Comparison of ENCODE assay signal across 8 cellular contexts in the genomic region with DNA sequence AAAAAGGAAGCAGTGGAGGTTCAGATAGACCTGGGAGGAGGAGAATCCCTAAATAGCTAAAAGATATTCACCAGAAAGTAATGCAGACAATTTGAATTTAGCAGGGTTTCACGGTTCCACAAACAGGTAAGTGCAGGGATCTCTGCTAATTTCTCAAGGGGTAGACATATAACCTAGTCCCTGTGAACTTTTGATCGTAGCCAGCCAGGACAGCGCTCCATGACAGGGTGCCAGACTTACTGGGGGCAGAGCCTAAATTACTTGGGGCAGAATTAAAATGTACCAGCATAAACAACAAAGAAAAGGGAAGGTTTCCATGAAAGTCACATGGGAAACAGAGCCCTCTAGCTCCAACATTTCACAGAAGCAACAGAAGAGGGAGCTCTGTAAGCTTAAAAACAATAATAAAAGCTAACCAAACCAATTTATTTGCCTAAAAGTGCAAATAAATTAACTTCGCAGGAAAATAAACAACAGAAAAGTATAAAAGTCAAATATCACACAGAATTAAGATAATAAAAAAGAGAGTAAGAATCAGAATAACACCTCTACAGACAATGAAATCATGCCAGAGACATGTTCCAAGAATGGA.
A peak's percentile ranks its signal among the peaks of the same experiment; 100 is the strongest.
DNase-seq lines count a peak whose midpoint lies in the region; ATAC-seq and TF ChIP-seq lines count a peak whose summit lies in the region.

No MANE protein-coding gene starts in this region.

- H3K36me3 Mint-ChIP-seq in nephron progenitor cell (ENCODE audit: low read depth) = no peaks in the 10 kb centered on the region
- no peaks in the 10 kb centered on the region for H3K36me3 Mint-ChIP-seq in activated naive CD4-positive, alpha-beta T cell treated with anti-CD3 and anti-CD28 coated beads, Interleukin-2, amount 10 ng/mL, durations not matched to agents 7 days and 5 days
- H3K36me3 Mint-ChIP-seq in activated CD8-positive, alpha-beta memory T cell treated with anti-CD3 and anti-CD28 coated beads, Interleukin-2, amount 10 ng/mL, durations not matched to agents 7 days and 5 days = no peaks in the 10 kb centered on the region

- peak; percentile 51 for DNase-seq in EH (ENCODE audit: low read depth)
- no peak for DNase-seq in LNCaP clone FGC (ENCODE audit: low read depth)
- peak; percentile 77 for DNase-seq in choroid plexus epithelial cell (ENCODE audit: low read depth)
- no peak for DNase-seq in nephron progenitor cell
- no peak for DNase-seq in activated naive CD4-positive, alpha-beta T cell treated with anti-CD3 and anti-CD28 coated beads, Interleukin-2, amount 10 ng/mL, durations not matched to agents 7 days and 5 days
- DNase-seq in NCI-H187 treated with DMSO at 0.1 percent for 48 hours (lab: John Stamatoyannopoulos, UW) = no peak
- DNase-seq in activated CD8-positive, alpha-beta memory T cell treated with anti-CD3 and anti-CD28 coated beads, Interleukin-2, amount 10 ng/mL, durations not matched to agents 7 days and 5 days = no peak

- ATAC-seq in activated CD8-positive, alpha-beta memory T cell treated with anti-CD3 and anti-CD28 coated beads, Interleukin-2, amount 10 ng/mL, durations not matched to agents 7 days and 5 days = no peak
- ATAC-seq in HG02884 (IDR thresholded peaks at IDR 0.05; ENCODE audit: unreplicated experiment) = no peak

- H3K27ac Mint-ChIP-seq in nephron progenitor cell = no peak overlapping the region
- no peak overlapping the region for H3K27ac Mint-ChIP-seq in activated naive CD4-positive, alpha-beta T cell treated with anti-CD3 and anti-CD28 coated beads, Interleukin-2, amount 10 ng/mL, durations not matched to agents 7 days and 5 days
- H3K27ac Mint-ChIP-seq in activated CD8-positive, alpha-beta memory T cell treated with anti-CD3 and anti-CD28 coated beads, Interleukin-2, amount 10 ng/mL, durations not matched to agents 7 days and 5 days = no peak overlapping the region

- H3K9me3 Mint-ChIP-seq in nephron progenitor cell = peaks cover 8% of the 10 kb centered on the region
- no peaks in the 10 kb centered on the region for H3K9me3 Mint-ChIP-seq in activated naive CD4-positive, alpha-beta T cell treated with anti-CD3 and anti-CD28 coated beads, Interleukin-2, amount 10 ng/mL, durations not matched to agents 7 days and 5 days
- H3K9me3 Mint-ChIP-seq in activated CD8-positive, alpha-beta memory T cell treated with anti-CD3 and anti-CD28 coated beads, Interleukin-2, amount 10 ng/mL, durations not matched to agents 7 days and 5 days (ENCODE audit: low read depth) = no peaks in the 10 kb centered on the region

- H3K4me1 Mint-ChIP-seq in nephron progenitor cell = no peaks in the 10 kb centered on the region
- H3K4me1 Mint-ChIP-seq in activated naive CD4-positive, alpha-beta T cell treated with anti-CD3 and anti-CD28 coated beads, Interleukin-2, amount 10 ng/mL, durations not matched to agents 7 days and 5 days = no peaks in the 10 kb centered on the region
- no peaks in the 10 kb centered on the region for H3K4me1 Mint-ChIP-seq in activated CD8-positive, alpha-beta memory T cell treated with anti-CD3 and anti-CD28 coated beads, Interleukin-2, amount 10 ng/mL, durations not matched to agents 7 days and 5 days

- TF ChIP-seq CTCF in LNCaP clone FGC (IDR thresholded peaks at IDR 0.05; ENCODE audit: control insufficient read depth, extremely low read depth, insufficient read depth) = peak; percentile 71
- peak; percentile 72 for TF ChIP-seq CTCF in choroid plexus epithelial cell (conservative IDR thresholded peaks at IDR 0.05; ENCODE audit: low read depth, low read length)
- peak; percentile 30 for TF ChIP-seq CTCF in nephron progenitor cell (IDR thresholded peaks at IDR 0.05)

- no peak overlapping the region for H3K4me3 Mint-ChIP-seq in nephron progenitor cell
- H3K4me3 Mint-ChIP-seq in activated naive CD4-positive, alpha-beta T cell treated with anti-CD3 and anti-CD28 coated beads, Interleukin-2, amount 10 ng/mL, durations not matched to agents 7 days and 5 days = no peak overlapping the region
- no peak overlapping the region for H3K4me3 Mint-ChIP-seq in activated CD8-positive, alpha-beta memory T cell treated with anti-CD3 and anti-CD28 coated beads, Interleukin-2, amount 10 ng/mL, durations not matched to agents 7 days and 5 days

- peaks cover 5% of the 10 kb centered on the region for H3K27me3 Mint-ChIP-seq in nephron progenitor cell (ENCODE audit: low read depth, poor library complexity)
- peaks cover 3% of the 10 kb centered on the region for H3K27me3 Mint-ChIP-seq in activated naive CD4-positive, alpha-beta T cell treated with anti-CD3 and anti-CD28 coated beads, Interleukin-2, amount 10 ng/mL, durations not matched to agents 7 days and 5 days
- peaks cover 15% of the 10 kb centered on the region for H3K27me3 Mint-ChIP-seq in activated CD8-positive, alpha-beta memory T cell treated with anti-CD3 and anti-CD28 coated beads, Interleukin-2, amount 10 ng/mL, durations not matched to agents 7 days and 5 days

- H3K4me3 ChIP-seq in LNCaP clone FGC (ENCODE audit: low read depth, low read length) = no peak overlapping the region
- H3K4me3 ChIP-seq in choroid plexus epithelial cell (ENCODE audit: low read depth, low read length) = no peak overlapping the region

- CTCF ChIA-PET in activated naive CD4-positive, alpha-beta T cell treated with anti-CD3 and anti-CD28 coated beads, Interleukin-2, amount 10 ng/mL, durations not matched to agents 7 days and 5 days (lab: Charles Lee) = interaction anchor here (0.8 to 1.9 kb wide), 5 partner anchors 66 to 554 kb away, joined by 3 to 16 read pairs (median 4); partner anchors contain the start of gene DUSP10
- CTCF ChIA-PET in activated CD8-positive, alpha-beta memory T cell treated with anti-CD3 and anti-CD28 coated beads, Interleukin-2, amount 10 ng/mL, durations not matched to agents 7 days and 5 days (lab: Charles Lee) = interaction anchor here (0.9 to 2.1 kb wide), 5 partner anchors 17 to 628 kb away, joined by 3 to 10 read pairs (median 4); partner anchors contain the start of gene DUSP10

Comparison
In these comparisons a context has a peak if more than half of its experiments do, and no peak if none do; other contexts are left out.
1. DNase-seq: peak in EH (single experiment) and choroid plexus epithelial cell (single experiment); none in LNCaP clone FGC (single experiment), nephron progenitor cell (single experiment), activated naive CD4-positive, alpha-beta T cell treated with anti-CD3 and anti-CD28 coated beads, Interleukin-2, amount 10 ng/mL, durations not matched to agents 7 days and 5 days (single experiment), NCI-H187 treated with DMSO at 0.1 percent for 48 hours (single experiment) and activated CD8-positive, alpha-beta memory T cell treated with anti-CD3 and anti-CD28 coated beads, Interleukin-2, amount 10 ng/mL, durations not matched to agents 7 days and 5 days (single experiment).
2. Peak in every context shown above with its lines, with median percentiles within 50 percentile points of each other: CTCF ChIP-seq.